In genomic region chr7:5357951-5358350, GRCh38 we compare ENCODE assay signal across 22 cellular contexts.
DNase-seq lines count a peak whose midpoint lies in the region; ATAC-seq and TF ChIP-seq lines count a peak whose summit lies in the region.
"Had no signal": no experiment of that assay in that cellular context is flagged by ENCODE, and none has a peak within 500 bp of the region (broad histone marks: within the 10 kb centered on the region; RNA-seq: fewer than 3 reads in every experiment).

No MANE protein-coding gene starts in this region.

- H3K4me3 ChIP-seq in osteoblast (ENCODE audit: insufficient read depth, low read length), result no peak overlapping the region
- no peak overlapping the region for H3K4me3 ChIP-seq in hepatocyte
- H3K4me3 ChIP-seq: MG63, tibial artery had no signal

- H3K9me3 ChIP-seq in osteoblast (ENCODE audit: low read depth, low read length) (no peaks in the 10 kb centered on the region), hepatocyte (ENCODE audit: low read depth) (no peaks in the 10 kb centered on the region)
- H3K9me3 ChIP-seq: MG63, tibial artery had no signal

- CTCF ChIA-PET in WTC11 (lab: Charles Lee), result interaction anchor here (1.3 to 1.6 kb wide), 2 partner anchors 8 to 73 kb away, joined by 4 read pairs; no protein-coding TSS in a partner anchor
- CTCF ChIA-PET in activated CD4-positive, alpha-beta T cell treated with anti-CD3 and anti-CD28 coated beads, Interleukin-2, amount 10 ng/mL, durations not matched to agents 7 days and 5 days (lab: Charles Lee), result interaction anchor here (1.7 kb wide), 1 partner anchor 8 kb away, joined by 6 read pairs; no protein-coding TSS in a partner anchor

- H3K4me1 ChIP-seq in osteoblast (ENCODE audit: insufficient read depth, low read length) (peaks cover 7% of the 10 kb centered on the region), foreskin keratinocyte (peaks cover 8% of the 10 kb centered on the region), hepatocyte (ENCODE audit: insufficient read depth) (peaks cover 23% of the 10 kb centered on the region)

- H3K27me3 Mint-ChIP-seq in WTC11 (ENCODE audit: low read depth), result peaks cover 8% of the 10 kb centered on the region
- peaks cover 18% of the 10 kb centered on the region for H3K27me3 Mint-ChIP-seq in endothelial cell (ENCODE audit: unreplicated experiment)
- no peaks in the 10 kb centered on the region for H3K27me3 Mint-ChIP-seq in type B pancreatic cell
- no peaks in the 10 kb centered on the region for H3K27me3 Mint-ChIP-seq in activated CD4-positive, alpha-beta T cell treated with anti-CD3 and anti-CD28 coated beads, Interleukin-2, amount 10 ng/mL, durations not matched to agents 7 days and 5 days
- H3K27me3 Mint-ChIP-seq: activated CD8-positive, alpha-beta T cell treated with anti-CD3 and anti-CD28 coated beads for 36 hours; naive thymus-derived CD4-positive, alpha-beta T cell had no signal

- H2AFZ ChIP-seq in osteoblast (ENCODE audit: low read length) (no peak overlapping the region), hepatocyte (no peak overlapping the region)

- H3K4me1 Mint-ChIP-seq in WTC11 (peaks cover 10% of the 10 kb centered on the region), endothelial cell (ENCODE audit: unreplicated experiment) (no peaks in the 10 kb centered on the region), type B pancreatic cell (ENCODE audit: unreplicated experiment) (peaks cover 12% of the 10 kb centered on the region)
- H3K4me1 Mint-ChIP-seq in activated CD4-positive, alpha-beta T cell treated with anti-CD3 and anti-CD28 coated beads, Interleukin-2, amount 10 ng/mL, durations not matched to agents 7 days and 5 days, result peaks cover 9% of the 10 kb centered on the region

- peaks cover 52% of the 10 kb centered on the region for H4K20me1 ChIP-seq in osteoblast (ENCODE audit: insufficient read depth, low read length)
- H4K20me1 ChIP-seq in hepatocyte (ENCODE audit: insufficient read depth, poor library complexity, severe bottlenecking), result peaks cover 79% of the 10 kb centered on the region

- H3K36me3 Mint-ChIP-seq in WTC11 (peaks cover 11% of the 10 kb centered on the region), endothelial cell (ENCODE audit: low read depth, unreplicated experiment) (peaks cover 58% of the 10 kb centered on the region), type B pancreatic cell (peaks cover 44% of the 10 kb centered on the region)
- peaks cover 41% of the 10 kb centered on the region for H3K36me3 Mint-ChIP-seq in activated CD4-positive, alpha-beta T cell treated with anti-CD3 and anti-CD28 coated beads, Interleukin-2, amount 10 ng/mL, durations not matched to agents 7 days and 5 days (ENCODE audit: low read depth)

- H3K9me3 Mint-ChIP-seq in WTC11 (no peaks in the 10 kb centered on the region), endothelial cell (ENCODE audit: unreplicated experiment) (no peaks in the 10 kb centered on the region), type B pancreatic cell (no peaks in the 10 kb centered on the region)
- no peaks in the 10 kb centered on the region for H3K9me3 Mint-ChIP-seq in activated CD4-positive, alpha-beta T cell treated with anti-CD3 and anti-CD28 coated beads, Interleukin-2, amount 10 ng/mL, durations not matched to agents 7 days and 5 days
- H3K9me3 Mint-ChIP-seq: activated CD8-positive, alpha-beta T cell treated with anti-CD3 and anti-CD28 coated beads for 36 hours; T-helper 2 cell treated with Interferon-gamma antibody and Interleukin-4, amounts not matched to agents 5 μg/mL and 100 μg/mL, for 36 hours had no signal

- H3K4me2 ChIP-seq in osteoblast (ENCODE audit: insufficient read depth, low read length) (no peak overlapping the region), hepatocyte (no peak overlapping the region)

- ATAC-seq in WTC11, result no peak
- no peak for ATAC-seq in foreskin keratinocyte
- ATAC-seq: activated CD8-positive, alpha-beta T cell treated with anti-CD3 and anti-CD28 coated beads for 36 hours; naive thymus-derived CD4-positive, alpha-beta T cell; right cardiac atrium; SK-N-SH treated with all-trans-retinoic acid at 6 μM for 48 hours had no signal

- H3K79me2 ChIP-seq in osteoblast (ENCODE audit: insufficient read depth, low read length), result peaks cover 93% of the 10 kb centered on the region
- H3K79me2 ChIP-seq in hepatocyte, result peaks cover 98% of the 10 kb centered on the region

- H3K27ac Mint-ChIP-seq in WTC11 (peak overlapping the region; percentile 15; the same call in 1 of the 2 replicates), endothelial cell (ENCODE audit: unreplicated experiment) (no peak overlapping the region), type B pancreatic cell (peak overlapping the region; percentile 76)
- H3K27ac Mint-ChIP-seq in activated CD4-positive, alpha-beta T cell treated with anti-CD3 and anti-CD28 coated beads, Interleukin-2, amount 10 ng/mL, durations not matched to agents 7 days and 5 days, result no peak overlapping the region
- H3K27ac Mint-ChIP-seq: activated CD8-positive, alpha-beta T cell treated with anti-CD3 and anti-CD28 coated beads for 36 hours; naive thymus-derived CD4-positive, alpha-beta T cell; T-helper 2 cell treated with Interferon-gamma antibody and Interleukin-4, amounts not matched to agents 5 μg/mL and 100 μg/mL, for 36 hours had no signal

- 74% methylated on average over 10 of the region's 10 CpGs for WGBS in hepatocyte (ENCODE audit: low lambda C conversion rate, missing lambda C conversion rate)

- H3K36me3 ChIP-seq in osteoblast (ENCODE audit: insufficient read depth, low read length), result peaks cover 66% of the 10 kb centered on the region
- H3K36me3 ChIP-seq in hepatocyte (replicated peaks; ENCODE audit: insufficient read depth, low read depth), result no peaks in the 10 kb centered on the region

- H3K27ac ChIP-seq in osteoblast (ENCODE audit: low read depth, low read length) (no peak overlapping the region), foreskin keratinocyte (no peak overlapping the region), hepatocyte (no peak overlapping the region)

- no peak overlapping the region for H3K4me3 Mint-ChIP-seq in WTC11
- peak overlapping the region; percentile 33 for H3K4me3 Mint-ChIP-seq in endothelial cell (ENCODE audit: unreplicated experiment)
- H3K4me3 Mint-ChIP-seq in type B pancreatic cell, result peak overlapping the region; percentile 45
- no peak overlapping the region for H3K4me3 Mint-ChIP-seq in activated CD4-positive, alpha-beta T cell treated with anti-CD3 and anti-CD28 coated beads, Interleukin-2, amount 10 ng/mL, durations not matched to agents 7 days and 5 days
- H3K4me3 Mint-ChIP-seq: activated CD8-positive, alpha-beta T cell treated with anti-CD3 and anti-CD28 coated beads for 36 hours; naive thymus-derived CD4-positive, alpha-beta T cell; T-helper 2 cell treated with Interferon-gamma antibody and Interleukin-4, amounts not matched to agents 5 μg/mL and 100 μg/mL, for 36 hours had no signal

- POLR2A ChIA-PET in WTC11 (lab: Charles Lee), result no interaction called here
- POLR2A ChIA-PET in activated CD4-positive, alpha-beta T cell treated with anti-CD3 and anti-CD28 coated beads, Interleukin-2, amount 10 ng/mL, durations not matched to agents 7 days and 5 days (lab: Charles Lee), result interaction anchor here (0.6 to 1.6 kb wide), 2 partner anchors 39 to 59 kb away, joined by 3 to 5 read pairs; no protein-coding TSS in a partner anchor

- no peak for TF ChIP-seq CTCF in WTC11 (IDR thresholded peaks at IDR 0.05)
- TF ChIP-seq CTCF in endothelial cell (IDR thresholded peaks at IDR 0.05; ENCODE audit: unreplicated experiment), result no peak
- TF ChIP-seq CTCF in osteoblast (IDR thresholded peaks at IDR 0.05; ENCODE audit: extremely low read depth, low read depth, low read length), result no peak
- no peak for TF ChIP-seq CTCF in type B pancreatic cell (conservative IDR thresholded peaks at IDR 0.05)
- no peak for TF ChIP-seq CTCF in foreskin keratinocyte (conservative IDR thresholded peaks at IDR 0.05)
- no peak for TF ChIP-seq CTCF in hepatocyte (IDR thresholded peaks at IDR 0.05; ENCODE audit: poor library complexity)

- no peaks in the 10 kb centered on the region for H3K27me3 ChIP-seq in osteoblast (ENCODE audit: insufficient read depth, low read length)
- H3K27me3 ChIP-seq in foreskin keratinocyte, result no peaks in the 10 kb centered on the region
- H3K27me3 ChIP-seq in hepatocyte, result no peaks in the 10 kb centered on the region
- H3K27me3 ChIP-seq: MG63, tibial artery had no signal

- H3K9me2 ChIP-seq in hepatocyte (replicated peaks; ENCODE audit: insufficient read depth), result no peaks in the 10 kb centered on the region

- DNase-seq in WTC11 (ENCODE audit: low spot score), result no peak
- no peak for DNase-seq in endothelial cell (ENCODE audit: low spot score)
- peak; percentile 81 for DNase-seq in osteoblast (ENCODE audit: insufficient read length, low spot score, missing footprints)
- no peak for DNase-seq in type B pancreatic cell (ENCODE audit: extremely low spot score, unreplicated experiment)
- DNase-seq in foreskin keratinocyte, result no peak
- DNase-seq in hepatocyte (ENCODE audit: low spot score), result no peak
- DNase-seq in activated CD4-positive, alpha-beta T cell treated with anti-CD3 and anti-CD28 coated beads, Interleukin-2, amount 10 ng/mL, durations not matched to agents 7 days and 5 days, result no peak
- DNase-seq: activated CD8-positive, alpha-beta T cell treated with anti-CD3 and anti-CD28 coated beads for 36 hours; activated T-cell treated with anti-CD3 and anti-CD28 coated beads for 4 hours; cortex of kidney; MG63; naive thymus-derived CD4-positive, alpha-beta T cell; NCI-H1417; NCI-H446; NCI-H82; nucleus accumbens; right cardiac atrium; stimulated activated CD4-positive, alpha-beta T cell treated with anti-CD3 and anti-CD28 coated beads, Interleukin-4, amount 100 ng/mL, for 4 hours; stimulated activated naive CD4-positive, alpha-beta T cell; tibial artery had no signal

TF ChIP-seq in WTC11, 78 proteins besides CTCF, POLR2A, EP300 and RAD21 (continues in another document):
- no peak for TF ChIP-seq OVOL2 (CRISPR knock-in tag; IDR thresholded peaks at IDR 0.05; ENCODE audit: borderline replicate concordance)

Comparison
In these comparisons a context has a peak if more than half of its experiments do, and no peak if none do; other contexts are left out.
1. H3K27ac Mint-ChIP-seq: peak in WTC11 (single experiment) and type B pancreatic cell (single experiment); none in endothelial cell (single experiment) and activated CD4-positive, alpha-beta T cell treated with anti-CD3 and anti-CD28 coated beads, Interleukin-2, amount 10 ng/mL, durations not matched to agents 7 days and 5 days (single experiment).
2. H3K4me3 Mint-ChIP-seq: peak in endothelial cell (single experiment) and type B pancreatic cell (single experiment); none in WTC11 (single experiment) and activated CD4-positive, alpha-beta T cell treated with anti-CD3 and anti-CD28 coated beads, Interleukin-2, amount 10 ng/mL, durations not matched to agents 7 days and 5 days (single experiment).